7 cellular contexts compared by ENCODE assay signal in genomic region chr9:122930933-122931850, GRCh38. TPM values are rescaled to one million over a fixed set of nuclear protein-coding genes. Genes with fewer than 3 reads are reported as not detected.
DNase-seq lines count a peak whose midpoint lies in the region; ATAC-seq lines count a peak whose summit lies in the region.

Gene ZBTB26 (minus strand): TSS chr9:122931512. CDS start chr9:122919934, 11,578 bp downstream.

- peaks cover 12% of the 10 kb centered on the region for H3K4me1 Mint-ChIP-seq in T-helper 17 cell

- DNase-seq in NCI-H1694 treated with DMSO at 0.1 percent for 48 hours (lab: John Stamatoyannopoulos, UW) (peak; percentile 69), T-helper 17 cell (peak; percentile 80 to 84 (median 80)), anterior cingulate cortex (lab: John Stamatoyannopoulos, UW) (peak; percentile 50 to 97 (median 93)), hepatic stellate cell (ENCODE audit: low spot score) (peak; percentile 99), renal cortical epithelial cell (ENCODE audit: low read depth) (peak; percentile 87)

- ATAC-seq in GM18499 (IDR thresholded peaks at IDR 0.05; ENCODE audit: insufficient read depth, unreplicated experiment) (peak; percentile 77), HG02938 (IDR thresholded peaks at IDR 0.05; ENCODE audit: unreplicated experiment) (peak; percentile 94), T-helper 17 cell (peak; percentile 98)

- no peak within 1 kb of the TSS for H3K27ac Mint-ChIP-seq in T-helper 17 cell

- H3K36me3 Mint-ChIP-seq in T-helper 17 cell (ENCODE audit: low read depth), result no peaks in the 10 kb centered on the region

- H3K27me3 Mint-ChIP-seq in T-helper 17 cell, result no peaks in the 10 kb centered on the region

- no peak within 1 kb of the TSS for H3K4me3 Mint-ChIP-seq in T-helper 17 cell

- H3K9me3 ChIP-seq in T-helper 17 cell (ENCODE audit: control insufficient read depth, low read length, poor library complexity, severe bottlenecking), result no peaks in the 10 kb centered on the region

RNA-seq across cellular contexts. Expression of gene ZBTB26, which starts in this region (rescaled TPM):
- total RNA-seq in T-helper 17 cell (1 to 10 TPM; 6.9 to 7.2 TPM), renal cortical epithelial cell (3.3 and 11.6 TPM in 2 replicates)

Comparison
In these comparisons a context has a peak if more than half of its experiments do, and no peak if none do; other contexts are left out.
1. Peak in every context shown above with its lines: DNase-seq and ATAC-seq.